ENCODE assay signal across 8 cellular contexts in genomic region chr17:48908853-48909394, GRCh38. TPM values are rescaled to one million over a fixed set of nuclear protein-coding genes. Genes with fewer than 3 reads are reported as not detected.
DNase-seq lines count a peak whose midpoint lies in the region; ATAC-seq, FAIRE-seq and TF ChIP-seq lines count a peak whose summit lies in the region.

No MANE protein-coding gene starts in this region.

- H3K4me3 ChIP-seq in Jurkat, Clone E6-1 (ENCODE audit: low read length): peak overlapping the region; percentile 71
- H3K4me3 ChIP-seq in fibroblast of the aortic adventitia (ENCODE audit: low read depth, low read length) (peak overlapping the region; percentile 86), neural cell (ENCODE audit: low read length) (peak overlapping the region; percentile 72)

- peak overlapping the region; percentile 92 for H3K9ac ChIP-seq in neural cell (ENCODE audit: low read length)

- H3K27me3 Mint-ChIP-seq in stimulated activated naive CD8-positive, alpha-beta T cell treated with anti-CD3 and anti-CD28 coated beads, Interleukin-15, amount 100 ng/mL, for 72 hours: no peaks in the 10 kb centered on the region

- no peaks in the 10 kb centered on the region for H3K27me3 ChIP-seq in neural cell (ENCODE audit: insufficient read depth, low read depth, low read length)

- no peaks in the 10 kb centered on the region for H3F3A ChIP-seq in neural cell (ENCODE audit: insufficient read depth, low read length, poor library complexity, severe bottlenecking)

- H3K9me3 Mint-ChIP-seq in stimulated activated naive CD8-positive, alpha-beta T cell treated with anti-CD3 and anti-CD28 coated beads, Interleukin-15, amount 100 ng/mL, for 72 hours: no peaks in the 10 kb centered on the region

- peak overlapping the region; percentile 94 to 100 for H3K27ac Mint-ChIP-seq in stimulated activated naive CD8-positive, alpha-beta T cell treated with anti-CD3 and anti-CD28 coated beads, Interleukin-15, amount 100 ng/mL, for 72 hours

- TF ChIP-seq EP300 in neural cell (conservative IDR thresholded peaks at IDR 0.05; ENCODE audit: poor library complexity, severe bottlenecking): no peak

- H2AFZ ChIP-seq in neural cell (ENCODE audit: low read depth, low read length): peak overlapping the region; percentile 38

- peak overlapping the region; percentile 87 for H3K27ac ChIP-seq in neural cell (ENCODE audit: low read length)

- peak overlapping the region; percentile 89 to 93 for H3K4me3 Mint-ChIP-seq in stimulated activated naive CD8-positive, alpha-beta T cell treated with anti-CD3 and anti-CD28 coated beads, Interleukin-15, amount 100 ng/mL, for 72 hours

- DNase-seq in COLO668 (lab: John Stamatoyannopoulos, UW; ENCODE audit: unreplicated experiment) (peak; percentile 70), RCC 7860 (ENCODE audit: low spot score) (peak; percentile 64), fibroblast of the aortic adventitia (ENCODE audit: low read depth) (peak; percentile 78)
- DNase-seq in Jurkat, Clone E6-1 (ENCODE audit: low read depth, low spot score): peak; percentile 91
- peak; percentile 84 for DNase-seq in activated T-helper 9 cell treated with anti-CD3 and anti-CD28 coated beads, Interleukin-2, amount 50 U/mL, for 16 hours (ENCODE audit: low read depth)
- peak; percentile 83 to 91 for DNase-seq in stimulated activated naive CD8-positive, alpha-beta T cell treated with anti-CD3 and anti-CD28 coated beads, Interleukin-15, amount 100 ng/mL, for 72 hours

- peaks cover 38% of the 10 kb centered on the region for H3K79me2 ChIP-seq in neural cell (replicated peaks; ENCODE audit: insufficient read depth, low read length)

- FAIRE-seq in RCC 7860 (lab: Jason Lieb, UNC): no peak

- peak; percentile 19 for ATAC-seq in GM21528 (IDR thresholded peaks at IDR 0.05; ENCODE audit: low FRiP score, unreplicated experiment)
- peak; percentile 70 for ATAC-seq in stimulated activated naive CD8-positive, alpha-beta T cell treated with anti-CD3 and anti-CD28 coated beads, Interleukin-15, amount 100 ng/mL, for 72 hours

- H3K4me2 ChIP-seq in neural cell (ENCODE audit: low read length): peak overlapping the region; percentile 35

- TF ChIP-seq CTCF in fibroblast of the aortic adventitia (IDR thresholded peaks at IDR 0.05; ENCODE audit: insufficient read depth, low read length) (no peak), neural cell (IDR thresholded peaks at IDR 0.05; ENCODE audit: poor library complexity, severe bottlenecking) (no peak)

- no peaks in the 10 kb centered on the region for H3K9me3 ChIP-seq in neural cell (ENCODE audit: low read length)

- H4K20me1 ChIP-seq in neural cell (ENCODE audit: insufficient read depth): no peaks in the 10 kb centered on the region

- TF ChIP-seq RAD21 in neural cell (conservative IDR thresholded peaks at IDR 0.05): no peak

- H3K9me2 ChIP-seq in neural cell (ENCODE audit: insufficient read depth, low read length): no peaks in the 10 kb centered on the region

- peaks cover 62% of the 10 kb centered on the region for H3K4me1 Mint-ChIP-seq in stimulated activated naive CD8-positive, alpha-beta T cell treated with anti-CD3 and anti-CD28 coated beads, Interleukin-15, amount 100 ng/mL, for 72 hours

- no peaks in the 10 kb centered on the region for H3K36me3 ChIP-seq in neural cell (ENCODE audit: insufficient read depth, low read length)

TF ChIP-seq in neural cell, 6 proteins besides CTCF, POLR2A, EP300 and RAD21:
- peak; percentile 51 for TF ChIP-seq POLR2AphosphoS5 (IDR thresholded peaks at IDR 0.05)
- no peak for TF ChIP-seq SMC3 (conservative IDR thresholded peaks at IDR 0.05; ENCODE audit: poor library complexity)

RNA-seq across cellular contexts. Expression of gene UBE2Z, which starts 0.7 kb away (rescaled TPM):
- 53.5 TPM for polyA plus RNA-seq in Jurkat, Clone E6-1 (2012; ENCODE audit: insufficient read depth, insufficient read length)
- 82.4 and 103 TPM in 2 replicates for total RNA-seq in fibroblast of the aortic adventitia (ENCODE audit: low replicate concordance)
- 53.3 and 70.3 TPM in 2 replicates for polyA plus RNA-seq in neural cell
- 53.1 and 62.4 TPM in 2 replicates for polyA minus RNA-seq in neural cell

RNA-seq across cellular contexts. Expression of gene ATP5MC1, which starts 16.3 kb away (rescaled TPM):
- 335 TPM for polyA plus RNA-seq in Jurkat, Clone E6-1 (2012; ENCODE audit: insufficient read depth, insufficient read length)
- 9.9 and 91.6 TPM in 2 replicates for total RNA-seq in fibroblast of the aortic adventitia (ENCODE audit: low replicate concordance)
- 286 and 331 TPM in 2 replicates for polyA plus RNA-seq in neural cell
- polyA minus RNA-seq in neural cell: 55.8 and 57.1 TPM in 2 replicates

RNA-seq across cellular contexts. Expression of gene SNF8, which starts 35.7 kb away (rescaled TPM):
- polyA plus RNA-seq in Jurkat, Clone E6-1 (2012; ENCODE audit: insufficient read depth, insufficient read length): 176 TPM
- total RNA-seq in fibroblast of the aortic adventitia (ENCODE audit: low replicate concordance): 72.6 and 89.5 TPM in 2 replicates
- polyA plus RNA-seq in neural cell: 171 and 223 TPM in 2 replicates
- polyA minus RNA-seq in neural cell: 83.0 and 85.9 TPM in 2 replicates

RNA-seq across cellular contexts. Expression of gene GIP, which starts 59.5 kb away (rescaled TPM):
- not detected for polyA plus RNA-seq in Jurkat, Clone E6-1 (2012; ENCODE audit: insufficient read depth, insufficient read length)
- total RNA-seq in fibroblast of the aortic adventitia (ENCODE audit: low replicate concordance): not detected in 2 replicates
- polyA plus RNA-seq in neural cell: not detected in 2 replicates
- polyA minus RNA-seq in neural cell: not detected in 2 replicates

Comparison
In these comparisons a context has a peak if more than half of its experiments do, and no peak if none do; other contexts are left out.
1. Peak in every context shown above with its lines: DNase-seq, ATAC-seq, H3K4me3 ChIP-seq and H3K27ac ChIP-seq.